In the genomic region with DNA sequence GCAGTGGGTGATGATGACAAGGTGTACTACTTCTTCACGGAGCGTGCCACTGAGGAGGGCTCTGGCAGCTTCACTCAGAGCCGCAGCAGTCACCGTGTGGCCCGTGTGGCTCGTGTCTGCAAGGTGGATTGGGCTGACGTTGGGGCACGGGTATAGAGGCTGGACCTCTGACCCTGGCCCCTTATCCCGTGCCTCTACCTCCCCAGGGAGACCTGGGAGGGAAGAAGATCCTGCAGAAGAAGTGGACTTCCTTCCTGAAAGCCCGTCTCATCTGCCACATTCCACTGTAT, we compare ENCODE assay signal across 19 cellular contexts. TPM values are rescaled to one million over a fixed set of nuclear protein-coding genes. Genes with fewer than 3 reads are reported as not detected.
DNase-seq lines count a peak whose midpoint lies in the region; ATAC-seq, FAIRE-seq and TF ChIP-seq lines count a peak whose summit lies in the region.
"Had no signal": no experiment of that assay in that cellular context is flagged by ENCODE, and none has a peak within 500 bp of the region (broad histone marks: within the 10 kb centered on the region; RNA-seq: fewer than 3 reads in every experiment).

No MANE protein-coding gene starts in this region.

- 75% methylated on average over 10 of the region's 10 CpGs for WGBS in GM12878 (ENCODE audit: insufficient coverage, insufficient replicate concordance, low lambda C conversion rate, missing lambda C conversion rate)
- 84 to 91% methylated on average over 10 of the region's 10 CpGs for whole genome bisulfite sequencing in sigmoid colon, 2 donors

- DNase-seq in GM12878 (ENCODE audit: low read depth, low spot score) (no peak), ecto neural progenitor cell (ENCODE audit: low spot score) (peak; percentile 32), sigmoid colon (peak; percentile 36), cardiac septum (ENCODE audit: low spot score) (no peak)
- no peak for DNase-seq in stimulated activated effector memory CD8-positive, alpha-beta T cell treated with anti-CD3 and anti-CD28 coated beads, Interleukin-12 subunit alpha, Interleukin-12 subunit beta, amount 100 ng/mL, for 72 hours (ENCODE audit: low spot score in 2 of 2)
- DNase-seq: BE2C; EL; NCI-H1105 treated with DMSO at 0.1 percent for 48 hours; NCI-H1694; NCI-H2081; NCI-H2171; NCI-H345; NCI-H524; NCI-H774; NK-92 treated with Interleukin-12 subunit alpha and Interleukin-12 subunit beta, amount 100 ng/mL, for 24 hours; SJCRH30 had no signal

- CTCF ChIA-PET in GM12878 (lab: Yijun Ruan, JAX) = no interaction called here

- SMC1A ChIA-PET in GM12878 (lab: Charles Lee; ENCODE audit: uncharacterized antibody, unreplicated experiment) = no interaction called here

- no TSS peak for BruUV-seq in GM12878 (replicated peaks; lab: Mats Ljungman, UMichigan)

- no peak overlapping the region for H2AFZ ChIP-seq in GM12878 (ENCODE audit: control insufficient read depth, low read depth, low read length)

- H3K9ac ChIP-seq in GM12878 (ENCODE audit: control insufficient read depth, insufficient read depth, low read length) = no peak overlapping the region

- peaks cover 14% of the 10 kb centered on the region for H3K36me3 Mint-ChIP-seq in stimulated activated effector memory CD8-positive, alpha-beta T cell treated with anti-CD3 and anti-CD28 coated beads, Interleukin-12 subunit alpha, Interleukin-12 subunit beta, amount 100 ng/mL, for 72 hours
- H3K36me3 Mint-ChIP-seq: IgD-negative memory B cell had no signal

- no peak for FAIRE-seq in GM12878 (lab: Jason Lieb, UNC)
- FAIRE-seq: HTR-8/SVneo had no signal

- no peaks in the 10 kb centered on the region for H3K79me2 ChIP-seq in GM12878 (ENCODE audit: control insufficient read depth, insufficient read depth, low read length)

- TF ChIP-seq CTCF in GM12878 (IDR thresholded peaks at IDR 0.05 in 2 of 3, conservative IDR thresholded peaks at IDR 0.05 in 1 of 3; ENCODE audit: control insufficient read depth in 2 of 3, extremely low read depth in 1 of 3, insufficient read depth in 1 of 3, low read depth in 3 of 3, low read length in 3 of 3) (no peak), sigmoid colon (IDR thresholded peaks at IDR 0.05) (no peak)

- H3K4me1 Mint-ChIP-seq in stimulated activated effector memory CD8-positive, alpha-beta T cell treated with anti-CD3 and anti-CD28 coated beads, Interleukin-12 subunit alpha, Interleukin-12 subunit beta, amount 100 ng/mL, for 72 hours = no peaks in the 10 kb centered on the region

- no peak for TF ChIP-seq EP300 in GM12878 (IDR thresholded peaks at IDR 0.05; ENCODE audit: borderline replicate concordance in 1 of 2, control insufficient read depth in 1 of 2, low read depth in 2 of 2, low read length in 2 of 2)
- no peak for TF ChIP-seq EP300 in sigmoid colon (IDR thresholded peaks at IDR 0.05)

- H3K9me3 Mint-ChIP-seq in stimulated activated effector memory CD8-positive, alpha-beta T cell treated with anti-CD3 and anti-CD28 coated beads, Interleukin-12 subunit alpha, Interleukin-12 subunit beta, amount 100 ng/mL, for 72 hours = no peaks in the 10 kb centered on the region
- H3K9me3 Mint-ChIP-seq: IgD-negative memory B cell had no signal

- H3K27ac Mint-ChIP-seq in stimulated activated effector memory CD8-positive, alpha-beta T cell treated with anti-CD3 and anti-CD28 coated beads, Interleukin-12 subunit alpha, Interleukin-12 subunit beta, amount 100 ng/mL, for 72 hours = no peak overlapping the region
- H3K27ac Mint-ChIP-seq: IgD-negative memory B cell had no signal

- H3K4me3 Mint-ChIP-seq in stimulated activated effector memory CD8-positive, alpha-beta T cell treated with anti-CD3 and anti-CD28 coated beads, Interleukin-12 subunit alpha, Interleukin-12 subunit beta, amount 100 ng/mL, for 72 hours = no peak overlapping the region
- H3K4me3 Mint-ChIP-seq: IgD-negative memory B cell had no signal

- no peak for TF ChIP-seq RAD21 in GM12878 (IDR thresholded peaks at IDR 0.05; ENCODE audit: insufficient read depth, low read depth, low read length)

- H3K4me1 ChIP-seq in GM12878 (ENCODE audit: control insufficient read depth, insufficient read depth, low read length) = no peaks in the 10 kb centered on the region
- no peaks in the 10 kb centered on the region for H3K4me1 ChIP-seq in sigmoid colon
- H3K4me1 ChIP-seq: BE2C had no signal

- no peak overlapping the region for H3K4me2 ChIP-seq in GM12878 (ENCODE audit: control insufficient read depth, insufficient read depth)

- H3K9me3 ChIP-seq in GM12878 (replicated peaks; ENCODE audit: control insufficient read depth, insufficient read depth, low read length) = no peaks in the 10 kb centered on the region
- no peaks in the 10 kb centered on the region for H3K9me3 ChIP-seq in sigmoid colon
- H3K9me3 ChIP-seq: BE2C, SJCRH30 had no signal

- H3K36me3 ChIP-seq in GM12878 (ENCODE audit: control insufficient read depth in 2 of 2, insufficient read depth in 2 of 2, low read length in 1 of 2) (peaks cover 0 to 3% of the 10 kb centered on the region in 2 experiments; a peak in 2 of 4 replicates), sigmoid colon (peaks cover 5 to 46% (median 8%) of the 10 kb centered on the region in 4 donors)

- H3K4me3 ChIP-seq in GM12878 = no peak overlapping the region
- H3K4me3 ChIP-seq in sigmoid colon = no peak overlapping the region
- H3K4me3 ChIP-seq: SJCRH30 had no signal

- RAD21 ChIA-PET in GM12878 (lab: Charles Lee; ENCODE audit: unreplicated experiment) = no interaction called here

- H3K27ac ChIP-seq in GM12878 (ENCODE audit: control insufficient read depth, insufficient read depth) = no peak overlapping the region
- H3K27ac ChIP-seq in sigmoid colon = no peak overlapping the region
- H3K27ac ChIP-seq: SJCRH30 had no signal

- POLR2A ChIA-PET in GM12878 (lab: Charles Lee) = no interaction called here

- intact Hi-C loops in GM12878 (cut with micrococcal nuclease; ENCODE audit: unreplicated experiment) = no loop called here
- intact Hi-C loops in sigmoid colon (cut with DNase I) = no loop called here
- intact Hi-C loops in cardiac septum (cut with DNase I) = no loop called here

- ATAC-seq in GM12878 = no peak
- no peak for ATAC-seq in stimulated activated effector memory CD8-positive, alpha-beta T cell treated with anti-CD3 and anti-CD28 coated beads, Interleukin-12 subunit alpha, Interleukin-12 subunit beta, amount 100 ng/mL, for 72 hours
- ATAC-seq: Panc1 had no signal

- H3K27me3 ChIP-seq in GM12878 (replicated peaks in 1 of 2; ENCODE audit: control insufficient read depth in 2 of 2, insufficient read depth in 2 of 2, low read length in 1 of 2) (no peaks in the 10 kb centered on the region), sigmoid colon (no peaks in the 10 kb centered on the region)
- H3K27me3 ChIP-seq: BE2C, SJCRH30 had no signal

- in situ Hi-C loops in GM12878 (cut with MboI) = no loop called here

- TF ChIP-seq POLR2A in GM12878 (IDR thresholded peaks at IDR 0.05; ENCODE audit: low read depth, low read length) (peak; percentile 22; the same call in 1 of the 2 replicates), sigmoid colon (IDR thresholded peaks at IDR 0.05) (no peak)

- no peaks in the 10 kb centered on the region for H4K20me1 ChIP-seq in GM12878 (ENCODE audit: control insufficient read depth, insufficient read depth)

RNA-seq across cellular contexts. Expression of gene MRPL43, which starts 8.5 kb away (rescaled TPM):
- 30.3 and 37.0 TPM in 2 replicates for total RNA-seq in GM12878 (2013; cell fraction: nucleolus; rRNA removed)
- 74.8 and 84.7 TPM in 2 replicates for total RNA-seq in GM12878 (2014; rRNA removed)
- total RNA-seq in GM12878 (2014; rRNA removed; fragmentation: Illumina TruSeq; extraction: Trizol) = 34.3 and 40.1 TPM in 2 replicates
- total RNA-seq in GM12878 (2021) = 58.6 and 65.5 TPM in 2 replicates
- 30.0 TPM for polyA plus RNA-seq in GM12878 (2011; ENCODE audit: low read depth)
- polyA plus RNA-seq in GM12878 (2011; rRNA removed) = 39.3 and 64.7 TPM in 2 replicates
- 79.2 and 143 TPM in 2 replicates for polyA plus RNA-seq in GM12878 (2011; cell fraction: cytosol; rRNA removed)
- 106 and 124 TPM in 2 replicates for polyA plus RNA-seq in GM12878 (2011; cell fraction: nucleus; rRNA removed)
- 67.6 and 72.0 TPM in 2 replicates for polyA plus RNA-seq in GM12878 (2012)
- polyA plus RNA-seq in GM12878 (2014; fragmentation: Illumina TruSeq; extraction: Trizol) = 15.9 and 24.8 TPM in 2 replicates
- polyA plus RNA-seq in GM12878 (2014; fragmentation: Nextera tagmentation; extraction: Ambion mirVana) = 10 to 100 TPM; 16.6 to 24.2 TPM
- polyA plus RNA-seq in GM12878 (2014; rRNA removed) = 102 and 115 TPM in 2 replicates
- polyA plus RNA-seq in GM12878 (2016; fragmentation: Nextera tagmentation; extraction: Ambion mirVana) = 100 to 1,000 TPM; 101 to 108 TPM
- 25.1 and 42.2 TPM in 2 replicates for polyA minus RNA-seq in GM12878 (2011; rRNA and poly(A)+ RNA removed)
- 20.7 and 27.8 TPM in 2 replicates for polyA minus RNA-seq in GM12878 (2011; cell fraction: cytosol; rRNA and poly(A)+ RNA removed)
- 30.9 and 40.5 TPM in 2 replicates for polyA minus RNA-seq in GM12878 (2011; cell fraction: nucleus; rRNA and poly(A)+ RNA removed)
- 100 to 1,000 TPM in 1 of 4 donors, 10 to 100 TPM in 3; 81.3 to 119 (median 91.7) TPM for total RNA-seq in sigmoid colon
- 100 to 1,000 TPM in 1 of 3 donors, 10 to 100 TPM in 2; 73.8 to 111 (median 78.7) TPM for polyA plus RNA-seq in sigmoid colon
- 51.7 TPM for total RNA-seq in cardiac septum

RNA-seq across cellular contexts. Expression of gene TWNK, which starts 8.5 kb away (rescaled TPM):
- 9.5 and 10.3 TPM in 2 replicates for total RNA-seq in GM12878 (2013; cell fraction: nucleolus; rRNA removed)
- 19.3 and 20.4 TPM in 2 replicates for total RNA-seq in GM12878 (2014; rRNA removed)
- total RNA-seq in GM12878 (2014; rRNA removed; fragmentation: Illumina TruSeq; extraction: Trizol) = 14.0 and 17.2 TPM in 2 replicates
- total RNA-seq in GM12878 (2021) = 19.5 and 23.0 TPM in 2 replicates
- 12.9 TPM for polyA plus RNA-seq in GM12878 (2011; ENCODE audit: low read depth)
- polyA plus RNA-seq in GM12878 (2011; rRNA removed) = 13.7 and 16.9 TPM in 2 replicates
- 17.4 and 18.4 TPM in 2 replicates for polyA plus RNA-seq in GM12878 (2011; cell fraction: cytosol; rRNA removed)
- 15.9 and 18.3 TPM in 2 replicates for polyA plus RNA-seq in GM12878 (2011; cell fraction: nucleus; rRNA removed)
- 13.3 and 19.0 TPM in 2 replicates for polyA plus RNA-seq in GM12878 (2012)
- polyA plus RNA-seq in GM12878 (2014; fragmentation: Illumina TruSeq; extraction: Trizol) = 32.4 and 32.8 TPM in 2 replicates
- 10 to 100 TPM; 13.6 to 19.0 TPM for polyA plus RNA-seq in GM12878 (2014; fragmentation: Nextera tagmentation; extraction: Ambion mirVana)
- polyA plus RNA-seq in GM12878 (2014; rRNA removed) = 19.3 and 22.3 TPM in 2 replicates
- polyA plus RNA-seq in GM12878 (2016; fragmentation: Nextera tagmentation; extraction: Ambion mirVana) = 10 to 100 TPM; 14.4 to 16.6 TPM
- 17.1 and 19.5 TPM in 2 replicates for polyA minus RNA-seq in GM12878 (2011; rRNA and poly(A)+ RNA removed)
- polyA minus RNA-seq in GM12878 (2011; cell fraction: cytosol; rRNA and poly(A)+ RNA removed) = 3.1 and 7.5 TPM in 2 replicates
- 5.9 and 12.2 TPM in 2 replicates for polyA minus RNA-seq in GM12878 (2011; cell fraction: nucleus; rRNA and poly(A)+ RNA removed)
- 1 to 10 TPM; 3.3 to 4.6 (median 4.1) TPM for total RNA-seq in sigmoid colon
- 1 to 10 TPM; 2.4 to 9.0 (median 2.8) TPM for polyA plus RNA-seq in sigmoid colon
- 5.2 TPM for total RNA-seq in cardiac septum

RNA-seq across cellular contexts. Expression of gene SEMA4G, which starts 9.5 kb away (rescaled TPM):
- total RNA-seq in GM12878 (2013; cell fraction: nucleolus; rRNA removed) = 2.6 and 4.3 TPM in 2 replicates
- total RNA-seq in GM12878 (2014; rRNA removed) (0.05 TPM in 1 of 2 replicates, not detected in the other), GM12878 (2014; rRNA removed; fragmentation: Illumina TruSeq; extraction: Trizol) (not detected in 2 replicates), GM12878 (2021) (0.19 and 0.23 TPM in 2 replicates), sigmoid colon (1 to 10 TPM in 2 of 4 donors, under 1 TPM in 2; 0.49 to 2.2 (median 0.90) TPM), cardiac septum (1.0 TPM)
- 6.5 TPM for polyA plus RNA-seq in GM12878 (2011; ENCODE audit: low read depth)
- polyA plus RNA-seq in GM12878 (2011; rRNA removed) (0.91 and 2.3 TPM in 2 replicates), GM12878 (2014; fragmentation: Illumina TruSeq; extraction: Trizol) (0.25 and 0.62 TPM in 2 replicates), GM12878 (2014; fragmentation: Nextera tagmentation; extraction: Ambion mirVana) (not detected), GM12878 (2014; rRNA removed) (0.09 and 0.22 TPM in 2 replicates), GM12878 (2016; fragmentation: Nextera tagmentation; extraction: Ambion mirVana) (under 1 TPM; 0.63 to 0.88 TPM), sigmoid colon (10 to 100 TPM; 33.1 to 65.8 (median 41.4) TPM)
- 2.0 and 2.7 TPM in 2 replicates for polyA plus RNA-seq in GM12878 (2011; cell fraction: cytosol; rRNA removed)
- polyA plus RNA-seq in GM12878 (2011; cell fraction: nucleus; rRNA removed) = 4.8 and 8.4 TPM in 2 replicates
- polyA plus RNA-seq in GM12878 (2012) = 2.2 and 2.3 TPM in 2 replicates
- polyA minus RNA-seq in GM12878 (2011; rRNA and poly(A)+ RNA removed) = 2.1 and 2.2 TPM in 2 replicates
- 0.42 and 0.67 TPM in 2 replicates for polyA minus RNA-seq in GM12878 (2011; cell fraction: cytosol; rRNA and poly(A)+ RNA removed)
- 0.60 and 1.9 TPM in 2 replicates for polyA minus RNA-seq in GM12878 (2011; cell fraction: nucleus; rRNA and poly(A)+ RNA removed)
- polyA plus RNA-seq: IgD-negative memory B cell had no signal

RNA-seq across cellular contexts. Expression of gene LZTS2, which starts 20.8 kb away (rescaled TPM):
- total RNA-seq in GM12878 (2013; cell fraction: nucleolus; rRNA removed) = 33.5 and 42.4 TPM in 2 replicates
- total RNA-seq in GM12878 (2014; rRNA removed) (6.2 and 6.7 TPM in 2 replicates), GM12878 (2014; rRNA removed; fragmentation: Illumina TruSeq; extraction: Trizol) (3.8 and 3.9 TPM in 2 replicates), GM12878 (2021) (12.2 and 13.4 TPM in 2 replicates), sigmoid colon (100 to 1,000 TPM in 3 of 4 donors, 10 to 100 TPM in 1; 82.3 to 169 (median 116) TPM), cardiac septum (47.2 TPM)
- polyA plus RNA-seq in GM12878 (2011; ENCODE audit: low read depth) = 3.1 TPM
- polyA plus RNA-seq in GM12878 (2011; rRNA removed) (7.1 and 11.2 TPM in 2 replicates), GM12878 (2014; fragmentation: Illumina TruSeq; extraction: Trizol) (1.7 and 3.0 TPM in 2 replicates), GM12878 (2014; fragmentation: Nextera tagmentation; extraction: Ambion mirVana) (under 1 TPM; 0.08 to 0.37 TPM), GM12878 (2014; rRNA removed) (9.9 and 11.9 TPM in 2 replicates), GM12878 (2016; fragmentation: Nextera tagmentation; extraction: Ambion mirVana) (1 to 10 TPM; 7.7 to 7.9 TPM), sigmoid colon (10 to 100 TPM; 10.9 to 36.7 (median 23.4) TPM)
- polyA plus RNA-seq in GM12878 (2011; cell fraction: cytosol; rRNA removed) = 21.4 and 22.7 TPM in 2 replicates
- polyA plus RNA-seq in GM12878 (2011; cell fraction: nucleus; rRNA removed) = 73.4 and 102 TPM in 2 replicates
- 9.3 and 11.8 TPM in 2 replicates for polyA plus RNA-seq in GM12878 (2012)
- 6.1 and 17.8 TPM in 2 replicates for polyA minus RNA-seq in GM12878 (2011; rRNA and poly(A)+ RNA removed)
- polyA minus RNA-seq in GM12878 (2011; cell fraction: cytosol; rRNA and poly(A)+ RNA removed) = 6.3 and 9.9 TPM in 2 replicates
- polyA minus RNA-seq in GM12878 (2011; cell fraction: nucleus; rRNA and poly(A)+ RNA removed) = 14.6 and 21.9 TPM in 2 replicates

RNA-seq across cellular contexts. Expression of gene PDZD7, which starts 52.1 kb away (rescaled TPM):
- not detected in 2 replicates for total RNA-seq in GM12878 (2013; cell fraction: nucleolus; rRNA removed)
- not detected in 2 replicates for total RNA-seq in GM12878 (2014; rRNA removed)
- total RNA-seq in GM12878 (2014; rRNA removed; fragmentation: Illumina TruSeq; extraction: Trizol) = not detected in 2 replicates
- total RNA-seq in GM12878 (2021) = not detected in 2 replicates
- not detected for polyA plus RNA-seq in GM12878 (2011; ENCODE audit: low read depth)
- polyA plus RNA-seq in GM12878 (2011; rRNA removed) = 0.01 TPM in 1 of 2 replicates, not detected in the other
- polyA plus RNA-seq in GM12878 (2011; cell fraction: cytosol; rRNA removed) = 0.01 and 0.02 TPM in 2 replicates
- polyA plus RNA-seq in GM12878 (2011; cell fraction: nucleus; rRNA removed) = 0.04 and 0.07 TPM in 2 replicates
- polyA plus RNA-seq in GM12878 (2012) = 0.03 TPM in 1 of 2 replicates, not detected in the other
- polyA plus RNA-seq in GM12878 (2014; fragmentation: Illumina TruSeq; extraction: Trizol) = 0.03 TPM in 1 of 2 replicates, not detected in the other
- polyA plus RNA-seq in GM12878 (2014; fragmentation: Nextera tagmentation; extraction: Ambion mirVana) = not detected
- polyA plus RNA-seq in GM12878 (2014; rRNA removed) = 0.03 TPM in 1 of 2 replicates, not detected in the other
- polyA plus RNA-seq in GM12878 (2016; fragmentation: Nextera tagmentation; extraction: Ambion mirVana) = under 1 TPM in 1 of 2 experiments, not detected in 1; 0.20 TPM
- polyA minus RNA-seq in GM12878 (2011; rRNA and poly(A)+ RNA removed) = not detected in 2 replicates
- not detected in 2 replicates for polyA minus RNA-seq in GM12878 (2011; cell fraction: cytosol; rRNA and poly(A)+ RNA removed)
- polyA minus RNA-seq in GM12878 (2011; cell fraction: nucleus; rRNA and poly(A)+ RNA removed) = 0.12 TPM in 1 of 2 replicates, not detected in the other
- total RNA-seq in sigmoid colon = 1 to 10 TPM in 3 of 4 donors, under 1 TPM in 1; 0.16 to 2.4 (median 1.3) TPM
- under 1 TPM in 2 of 3 donors, not detected in 1; 0.60 to 0.70 TPM for polyA plus RNA-seq in sigmoid colon
- total RNA-seq in cardiac septum = 0.40 TPM
- polyA plus RNA-seq: IgD-negative memory B cell had no signal

Comparison
In these comparisons a context has a peak if more than half of its experiments do, and no peak if none do; other contexts are left out.
1. DNase-seq: peak in ecto neural progenitor cell (single experiment) and sigmoid colon (single experiment); none in GM12878 (single experiment), cardiac septum (single experiment) and stimulated activated effector memory CD8-positive, alpha-beta T cell treated with anti-CD3 and anti-CD28 coated beads, Interleukin-12 subunit alpha, Interleukin-12 subunit beta, amount 100 ng/mL, for 72 hours (0 of 2).